Comparison of ENCODE assay signal across 20 cellular contexts in genomic region chr1:236888903-236889302, GRCh38.
DNase-seq lines count a peak whose midpoint lies in the region; ATAC-seq and TF ChIP-seq lines count a peak whose summit lies in the region.
"Had no signal": no experiment of that assay in that cellular context is flagged by ENCODE, and none has a peak within 500 bp of the region (broad histone marks: within the 10 kb centered on the region; RNA-seq: fewer than 3 reads in every experiment).

No MANE protein-coding gene starts in this region.

- ATAC-seq in GM21576 (IDR thresholded peaks at IDR 0.05; ENCODE audit: unreplicated experiment) (no peak), HG03280 (IDR thresholded peaks at IDR 0.05; ENCODE audit: unreplicated experiment) (no peak)
- ATAC-seq: CD8-positive, alpha-beta T cell; lower lobe of right lung had no signal

- H3K27ac ChIP-seq in caudate nucleus (ENCODE audit: low read depth, low read length) (peak overlapping the region; percentile 21), right atrium auricular region (peak overlapping the region; percentile 70 to 85), sigmoid colon (peak overlapping the region; percentile 73 to 83 (median 77))
- H3K27ac ChIP-seq: esophagus squamous epithelium, lower lobe of right lung, skin epidermis had no signal

- intact Hi-C loops in sigmoid colon (cut with DNase I) = no loop called here

- H3K4me3 ChIP-seq in right atrium auricular region = no peak overlapping the region
- H3K4me3 ChIP-seq in sigmoid colon = no peak overlapping the region
- H3K4me3 ChIP-seq: esophagus squamous epithelium, lower lobe of right lung, skin epidermis had no signal

- no peak for TF ChIP-seq EP300 in sigmoid colon (IDR thresholded peaks at IDR 0.05)

- H3K9me3 ChIP-seq in right atrium auricular region (no peaks in the 10 kb centered on the region), sigmoid colon (no peaks in the 10 kb centered on the region)
- H3K9me3 ChIP-seq: esophagus squamous epithelium, lower lobe of right lung had no signal

- DNase-seq in NCI-H1092 treated with DMSO at 0.1 percent for 48 hours (lab: John Stamatoyannopoulos, UW) (peak; percentile 64), caudate nucleus (lab: John Stamatoyannopoulos, UW) (peak in 50 of 61 donors; percentile 2 to 91 (median 61)), right atrium auricular region (ENCODE audit: low spot score) (no peak), sigmoid colon (no peak), NCI-H2107 treated with DMSO at 0.1 percent for 48 hours (lab: John Stamatoyannopoulos, UW; ENCODE audit: unreplicated experiment) (no peak)
- DNase-seq: activated CD4-positive, CD25-positive, alpha-beta regulatory T cell treated with anti-CD3 and anti-CD28 coated beads, Interleukin-2, amount 50 U/mL, for 72 hours; CD8-positive, alpha-beta T cell; DND-41; effector CD4-positive, alpha-beta T cell; esophagus squamous epithelium; HFFc6; KBM-7; lower lobe of right lung; MV-4-11; NCI-H2029 treated with DMSO at 0.1 percent for 48 hours; NCI-H510A; stimulated activated CD4-positive, alpha-beta T cell treated with anti-CD3 and anti-CD28 coated beads, Interleukin-4, amount 100 ng/mL, for 4 hours had no signal

- H3K4me1 ChIP-seq in right atrium auricular region = peaks cover 0 to 42% of the 10 kb centered on the region in 2 donors
- peaks cover 0 to 61% (median 59%) of the 10 kb centered on the region in 4 donors for H3K4me1 ChIP-seq in sigmoid colon
- H3K4me1 ChIP-seq: esophagus squamous epithelium, lower lobe of right lung had no signal

- H3K36me3 ChIP-seq in right atrium auricular region = peaks cover 51% of the 10 kb centered on the region
- H3K36me3 ChIP-seq in sigmoid colon = peaks cover 0 to 47% (median 12%) of the 10 kb centered on the region in 4 donors

- H3K27me3 ChIP-seq in right atrium auricular region (no peaks in the 10 kb centered on the region), sigmoid colon (no peaks in the 10 kb centered on the region)
- H3K27me3 ChIP-seq: esophagus squamous epithelium had no signal

- no peak for TF ChIP-seq POLR2A in sigmoid colon (IDR thresholded peaks at IDR 0.05)

- TF ChIP-seq CTCF in right atrium auricular region (IDR thresholded peaks at IDR 0.05) = no peak
- no peak for TF ChIP-seq CTCF in sigmoid colon (IDR thresholded peaks at IDR 0.05)

- WGBS in sigmoid colon, 2 donors = 81 to 82% methylated on average over 8 of the region's 8 CpGs

Comparison
In these comparisons a context has a peak if more than half of its experiments do, and no peak if none do; other contexts are left out.
1. DNase-seq: peak in NCI-H1092 treated with DMSO at 0.1 percent for 48 hours (single experiment) and caudate nucleus (50 of 61); none in right atrium auricular region (single experiment), sigmoid colon (single experiment) and NCI-H2107 treated with DMSO at 0.1 percent for 48 hours (single experiment).
2. H3K27ac ChIP-seq: peak in every context shown above with its lines; median percentile 78 in right atrium auricular region; 77 in sigmoid colon; 21 in caudate nucleus.